In genomic region chr17:39621523-39622379, GRCh38 we compare ENCODE assay signal across 8 cellular contexts. TPM values are rescaled to one million over a fixed set of nuclear protein-coding genes. Genes with fewer than 3 reads are reported as not detected.
DNase-seq lines count a peak whose midpoint lies in the region; ATAC-seq and TF ChIP-seq lines count a peak whose summit lies in the region.

No MANE protein-coding gene starts in this region.

- TF ChIP-seq POLR2A in erythroblast (IDR thresholded peaks at IDR 0.05; ENCODE audit: low read length) = no peak

- H2AFZ ChIP-seq in PC-9 = no peak overlapping the region

- H3K9me2 ChIP-seq in PC-9 (ENCODE audit: insufficient read depth) = no peaks in the 10 kb centered on the region

- no peak overlapping the region for H3K27ac ChIP-seq in PC-9

- H3K4me3 Mint-ChIP-seq in natural killer cell = peak overlapping the region; percentile 57
- H3K4me3 Mint-ChIP-seq in stimulated activated effector memory CD8-positive, alpha-beta T cell treated with anti-CD3 and anti-CD28 coated beads, Interleukin-12 subunit alpha, Interleukin-12 subunit beta, amount 100 ng/mL, for 72 hours = peak overlapping the region; percentile 83

- no peaks in the 10 kb centered on the region for H3K9me3 Mint-ChIP-seq in natural killer cell
- no peaks in the 10 kb centered on the region for H3K9me3 Mint-ChIP-seq in stimulated activated effector memory CD8-positive, alpha-beta T cell treated with anti-CD3 and anti-CD28 coated beads, Interleukin-12 subunit alpha, Interleukin-12 subunit beta, amount 100 ng/mL, for 72 hours

- peaks cover 10 to 21% of the 10 kb centered on the region in 2 donors for H3K27me3 Mint-ChIP-seq in natural killer cell (ENCODE audit: low read depth in 2 of 2)

- H3K27me3 ChIP-seq in PC-9 (ENCODE audit: insufficient read depth, low read depth) = peaks cover 5% of the 10 kb centered on the region; the same call in 1 of the 2 replicates

- CTCF ChIA-PET in PC-9 (lab: Charles Lee) = interaction anchor here (0.5 to 1.5 kb wide), 14 partner anchors 10 to 523 kb away, joined by 3 to 15 read pairs (median 4); partner anchors contain the start of genes ERBB2, IKZF3, MIEN1 and PSMD3

- peaks cover 23 to 38% of the 10 kb centered on the region in 2 donors for H3K4me1 Mint-ChIP-seq in natural killer cell
- H3K4me1 Mint-ChIP-seq in stimulated activated effector memory CD8-positive, alpha-beta T cell treated with anti-CD3 and anti-CD28 coated beads, Interleukin-12 subunit alpha, Interleukin-12 subunit beta, amount 100 ng/mL, for 72 hours = peaks cover 41% of the 10 kb centered on the region

- peak overlapping the region; percentile 44 for H3K4me3 ChIP-seq in Jurkat, Clone E6-1 (ENCODE audit: low read length)
- H3K4me3 ChIP-seq in PC-9 = no peak overlapping the region

- H3F3A ChIP-seq in PC-9 (ENCODE audit: insufficient read depth, low read depth) = peaks cover 29% of the 10 kb centered on the region

- ATAC-seq in GM18870 (IDR thresholded peaks at IDR 0.05; ENCODE audit: unreplicated experiment) = peak; percentile 72
- ATAC-seq in natural killer cell = peak; percentile 86 to 97 (median 87)
- ATAC-seq in stimulated activated effector memory CD8-positive, alpha-beta T cell treated with anti-CD3 and anti-CD28 coated beads, Interleukin-12 subunit alpha, Interleukin-12 subunit beta, amount 100 ng/mL, for 72 hours = peak; percentile 64

- H3K36me3 ChIP-seq in PC-9 (ENCODE audit: low read depth) = no peaks in the 10 kb centered on the region

- H3K27ac Mint-ChIP-seq in natural killer cell = peak overlapping the region in 1 of 2 donors; percentile 36
- peak overlapping the region; percentile 99 for H3K27ac Mint-ChIP-seq in stimulated activated effector memory CD8-positive, alpha-beta T cell treated with anti-CD3 and anti-CD28 coated beads, Interleukin-12 subunit alpha, Interleukin-12 subunit beta, amount 100 ng/mL, for 72 hours

- no TSS peak for BruUV-seq in PC-9 (replicated peaks; lab: Mats Ljungman, UMichigan)

- TF ChIP-seq CTCF in PC-9 (conservative IDR thresholded peaks at IDR 0.05) (peak; percentile 100), natural killer cell (IDR thresholded peaks at IDR 0.05) (peak; percentile 100)

- H3K79me2 ChIP-seq in PC-9 (ENCODE audit: low read depth) = no peaks in the 10 kb centered on the region

- DNase-seq in AG08395 (ENCODE audit: low spot score) (peak; percentile 89), PC-9 (peak; percentile 60 to 89), activated T-cell treated with anti-CD3 and anti-CD28 coated beads for 4 hours (peak; percentile 87), erythroblast (lab: John Stamatoyannopoulos, UW) (peak; percentile 83 to 92), natural killer cell (peak; percentile 93)
- DNase-seq in Jurkat, Clone E6-1 (ENCODE audit: low read depth, low spot score) = peak; percentile 67
- peak; percentile 96 to 99 for DNase-seq in stimulated activated effector memory CD8-positive, alpha-beta T cell treated with anti-CD3 and anti-CD28 coated beads, Interleukin-12 subunit alpha, Interleukin-12 subunit beta, amount 100 ng/mL, for 72 hours (ENCODE audit: low spot score in 2 of 2)

- no peaks in the 10 kb centered on the region for H3K36me3 Mint-ChIP-seq in natural killer cell
- H3K36me3 Mint-ChIP-seq in stimulated activated effector memory CD8-positive, alpha-beta T cell treated with anti-CD3 and anti-CD28 coated beads, Interleukin-12 subunit alpha, Interleukin-12 subunit beta, amount 100 ng/mL, for 72 hours = peaks cover 10% of the 10 kb centered on the region

- POLR2A ChIA-PET in PC-9 (lab: Charles Lee; ENCODE audit: unreplicated experiment) = interaction anchor here (0.5 to 0.6 kb wide), 4 partner anchors 9 to 1038 kb away, joined by 3 to 4 read pairs (median 4); partner anchors contain the start of gene CDK12

- no peaks in the 10 kb centered on the region for H3K9me3 ChIP-seq in PC-9 (ENCODE audit: insufficient read depth, low read depth)

- peak overlapping the region; percentile 63 for H3K4me2 ChIP-seq in PC-9

- intact Hi-C loops in PC-9 (cut with micrococcal nuclease; ENCODE audit: unreplicated experiment) = loop anchor here (1.0 to 5.0 kb wide), 5 partner anchors 51 to 546 kb away; partner anchors contain the start of gene IKZF3
- intact Hi-C loops in natural killer cell (cut with micrococcal nuclease) = loop anchor here (1.0 to 5.0 kb wide), 6 partner anchors 15 to 406 kb away; partner anchors contain the start of genes IKZF3, PNMT, STARD3 and TCAP

- 0 out of 2 replicates have a peak, but pooled peaks cover 8% of the 10 kb centered on the region for H3K4me1 ChIP-seq in PC-9 (replicated peaks; ENCODE audit: insufficient read depth)

- H4K20me1 ChIP-seq in PC-9 (ENCODE audit: insufficient read depth) = no peaks in the 10 kb centered on the region

RNA-seq across cellular contexts. Expression of gene PPP1R1B, which starts 5.0 kb away (rescaled TPM):
- polyA plus RNA-seq in Jurkat, Clone E6-1 (2012; ENCODE audit: insufficient read depth, insufficient read length) = not detected
- total RNA-seq in PC-9 (2021) = not detected in 2 replicates
- not detected for total RNA-seq in natural killer cell

RNA-seq across cellular contexts. Expression of gene NEUROD2, which starts 14.0 kb away (rescaled TPM):
- polyA plus RNA-seq in Jurkat, Clone E6-1 (2012; ENCODE audit: insufficient read depth, insufficient read length) = not detected
- total RNA-seq in PC-9 (2021) (not detected in 2 replicates), natural killer cell (not detected)

RNA-seq across cellular contexts. Expression of gene STARD3, which starts 15.2 kb away (rescaled TPM):
- 52.2 TPM for polyA plus RNA-seq in Jurkat, Clone E6-1 (2012; ENCODE audit: insufficient read depth, insufficient read length)
- total RNA-seq in PC-9 (2021) (47.7 and 55.9 TPM in 2 replicates), natural killer cell (100 to 1,000 TPM in 2 of 3 donors, 10 to 100 TPM in 1; 97.1 to 115 (median 105) TPM)

RNA-seq across cellular contexts. Expression of gene TCAP, which starts 43.4 kb away (rescaled TPM):
- polyA plus RNA-seq in Jurkat, Clone E6-1 (2012; ENCODE audit: insufficient read depth, insufficient read length) = not detected
- 1.2 and 1.6 TPM in 2 replicates for total RNA-seq in PC-9 (2021)
- 1 to 10 TPM; 1.3 to 3.8 (median 2.4) TPM for total RNA-seq in natural killer cell

RNA-seq across cellular contexts. Expression of gene PNMT, which starts 46.5 kb away (rescaled TPM):
- not detected for polyA plus RNA-seq in Jurkat, Clone E6-1 (2012; ENCODE audit: insufficient read depth, insufficient read length)
- total RNA-seq in PC-9 (2021) (0.75 and 1.1 TPM in 2 replicates), natural killer cell (1 to 10 TPM; 1.2 to 2.5 (median 2.2) TPM)
